In genomic region chr19:50148528-50148927, GRCh38 we compare ENCODE assay signal across 1 cellular context.
TF ChIP-seq lines count a peak whose summit lies in the region.

No MANE protein-coding gene starts in this region.

TF ChIP-seq in H1, 55 proteins besides CTCF, POLR2A, EP300 and RAD21:
- no peak for TF ChIP-seq TCF12 (IDR thresholded peaks at IDR 0.05; ENCODE audit: low read depth, low read length)
- no peak for TF ChIP-seq MAFK (IDR thresholded peaks at IDR 0.05; ENCODE audit: low read depth, low read length)
- no peak for TF ChIP-seq GABPA (IDR thresholded peaks at IDR 0.05; ENCODE audit: borderline replicate concordance, insufficient read depth, low read length)
- TF ChIP-seq KDM1A (IDR thresholded peaks at IDR 0.05; ENCODE audit: borderline replicate concordance, low read length): no peak
- TF ChIP-seq SAP30 (IDR thresholded peaks at IDR 0.05; ENCODE audit: insufficient read depth, insufficient replicate concordance, low read length): no peak
- TF ChIP-seq RFX5 (IDR thresholded peaks at IDR 0.05; ENCODE audit: borderline replicate concordance, low read depth, low read length): no peak
- no peak for TF ChIP-seq NANOG (IDR thresholded peaks at IDR 0.05; ENCODE audit: insufficient read depth, low read depth, low read length, poor library complexity, severe bottlenecking)
- no peak for TF ChIP-seq SIN3A (conservative IDR thresholded peaks at IDR 0.05 in 1 of 2, IDR thresholded peaks at IDR 0.05 in 1 of 2; ENCODE audit: low read depth in 1 of 2, low read length in 2 of 2)
- TF ChIP-seq POU5F1 (IDR thresholded peaks at IDR 0.05; ENCODE audit: low read depth, low read length): no peak
- TF ChIP-seq POLR2AphosphoS5 (IDR thresholded peaks at IDR 0.05; ENCODE audit: low read depth, low read length): no peak
- TF ChIP-seq, protein P1, sequence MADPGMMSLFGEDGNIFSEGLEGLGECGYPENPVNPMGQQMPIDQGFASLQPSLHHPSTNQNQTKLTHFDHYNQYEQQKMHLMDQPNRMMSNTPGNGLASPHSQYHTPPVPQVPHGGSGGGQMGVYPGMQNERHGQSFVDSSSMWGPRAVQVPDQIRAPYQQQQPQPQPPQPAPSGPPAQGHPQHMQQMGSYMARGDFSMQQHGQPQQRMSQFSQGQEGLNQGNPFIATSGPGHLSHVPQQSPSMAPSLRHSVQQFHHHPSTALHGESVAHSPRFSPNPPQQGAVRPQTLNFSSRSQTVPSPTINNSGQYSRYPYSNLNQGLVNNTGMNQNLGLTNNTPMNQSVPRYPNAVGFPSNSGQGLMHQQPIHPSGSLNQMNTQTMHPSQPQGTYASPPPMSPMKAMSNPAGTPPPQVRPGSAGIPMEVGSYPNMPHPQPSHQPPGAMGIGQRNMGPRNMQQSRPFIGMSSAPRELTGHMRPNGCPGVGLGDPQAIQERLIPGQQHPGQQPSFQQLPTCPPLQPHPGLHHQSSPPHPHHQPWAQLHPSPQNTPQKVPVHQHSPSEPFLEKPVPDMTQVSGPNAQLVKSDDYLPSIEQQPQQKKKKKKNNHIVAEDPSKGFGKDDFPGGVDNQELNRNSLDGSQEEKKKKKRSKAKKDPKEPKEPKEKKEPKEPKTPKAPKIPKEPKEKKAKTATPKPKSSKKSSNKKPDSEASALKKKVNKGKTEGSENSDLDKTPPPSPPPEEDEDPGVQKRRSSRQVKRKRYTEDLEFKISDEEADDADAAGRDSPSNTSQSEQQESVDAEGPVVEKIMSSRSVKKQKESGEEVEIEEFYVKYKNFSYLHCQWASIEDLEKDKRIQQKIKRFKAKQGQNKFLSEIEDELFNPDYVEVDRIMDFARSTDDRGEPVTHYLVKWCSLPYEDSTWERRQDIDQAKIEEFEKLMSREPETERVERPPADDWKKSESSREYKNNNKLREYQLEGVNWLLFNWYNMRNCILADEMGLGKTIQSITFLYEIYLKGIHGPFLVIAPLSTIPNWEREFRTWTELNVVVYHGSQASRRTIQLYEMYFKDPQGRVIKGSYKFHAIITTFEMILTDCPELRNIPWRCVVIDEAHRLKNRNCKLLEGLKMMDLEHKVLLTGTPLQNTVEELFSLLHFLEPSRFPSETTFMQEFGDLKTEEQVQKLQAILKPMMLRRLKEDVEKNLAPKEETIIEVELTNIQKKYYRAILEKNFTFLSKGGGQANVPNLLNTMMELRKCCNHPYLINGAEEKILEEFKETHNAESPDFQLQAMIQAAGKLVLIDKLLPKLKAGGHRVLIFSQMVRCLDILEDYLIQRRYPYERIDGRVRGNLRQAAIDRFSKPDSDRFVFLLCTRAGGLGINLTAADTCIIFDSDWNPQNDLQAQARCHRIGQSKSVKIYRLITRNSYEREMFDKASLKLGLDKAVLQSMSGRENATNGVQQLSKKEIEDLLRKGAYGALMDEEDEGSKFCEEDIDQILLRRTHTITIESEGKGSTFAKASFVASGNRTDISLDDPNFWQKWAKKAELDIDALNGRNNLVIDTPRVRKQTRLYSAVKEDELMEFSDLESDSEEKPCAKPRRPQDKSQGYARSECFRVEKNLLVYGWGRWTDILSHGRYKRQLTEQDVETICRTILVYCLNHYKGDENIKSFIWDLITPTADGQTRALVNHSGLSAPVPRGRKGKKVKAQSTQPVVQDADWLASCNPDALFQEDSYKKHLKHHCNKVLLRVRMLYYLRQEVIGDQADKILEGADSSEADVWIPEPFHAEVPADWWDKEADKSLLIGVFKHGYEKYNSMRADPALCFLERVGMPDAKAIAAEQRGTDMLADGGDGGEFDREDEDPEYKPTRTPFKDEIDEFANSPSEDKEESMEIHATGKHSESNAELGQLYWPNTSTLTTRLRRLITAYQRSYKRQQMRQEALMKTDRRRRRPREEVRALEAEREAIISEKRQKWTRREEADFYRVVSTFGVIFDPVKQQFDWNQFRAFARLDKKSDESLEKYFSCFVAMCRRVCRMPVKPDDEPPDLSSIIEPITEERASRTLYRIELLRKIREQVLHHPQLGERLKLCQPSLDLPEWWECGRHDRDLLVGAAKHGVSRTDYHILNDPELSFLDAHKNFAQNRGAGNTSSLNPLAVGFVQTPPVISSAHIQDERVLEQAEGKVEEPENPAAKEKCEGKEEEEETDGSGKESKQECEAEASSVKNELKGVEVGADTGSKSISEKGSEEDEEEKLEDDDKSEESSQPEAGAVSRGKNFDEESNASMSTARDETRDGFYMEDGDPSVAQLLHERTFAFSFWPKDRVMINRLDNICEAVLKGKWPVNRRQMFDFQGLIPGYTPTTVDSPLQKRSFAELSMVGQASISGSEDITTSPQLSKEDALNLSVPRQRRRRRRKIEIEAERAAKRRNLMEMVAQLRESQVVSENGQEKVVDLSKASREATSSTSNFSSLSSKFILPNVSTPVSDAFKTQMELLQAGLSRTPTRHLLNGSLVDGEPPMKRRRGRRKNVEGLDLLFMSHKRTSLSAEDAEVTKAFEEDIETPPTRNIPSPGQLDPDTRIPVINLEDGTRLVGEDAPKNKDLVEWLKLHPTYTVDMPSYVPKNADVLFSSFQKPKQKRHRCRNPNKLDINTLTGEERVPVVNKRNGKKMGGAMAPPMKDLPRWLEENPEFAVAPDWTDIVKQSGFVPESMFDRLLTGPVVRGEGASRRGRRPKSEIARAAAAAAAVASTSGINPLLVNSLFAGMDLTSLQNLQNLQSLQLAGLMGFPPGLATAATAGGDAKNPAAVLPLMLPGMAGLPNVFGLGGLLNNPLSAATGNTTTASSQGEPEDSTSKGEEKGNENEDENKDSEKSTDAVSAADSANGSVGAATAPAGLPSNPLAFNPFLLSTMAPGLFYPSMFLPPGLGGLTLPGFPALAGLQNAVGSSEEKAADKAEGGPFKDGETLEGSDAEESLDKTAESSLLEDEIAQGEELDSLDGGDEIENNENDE (IDR thresholded peaks at IDR 0.05; ENCODE audit: insufficient replicate concordance, low read length): no peak
- TF ChIP-seq GTF2F1 (IDR thresholded peaks at IDR 0.05; ENCODE audit: borderline replicate concordance, low read depth, low read length): no peak
- no peak for TF ChIP-seq TEAD4 (IDR thresholded peaks at IDR 0.05; ENCODE audit: low read depth, low read length)
- no peak for TF ChIP-seq SIRT6 (IDR thresholded peaks at IDR 0.05; ENCODE audit: low read length)
- TF ChIP-seq CHD2 (IDR thresholded peaks at IDR 0.05; ENCODE audit: low read length): no peak
- TF ChIP-seq YY1 (IDR thresholded peaks at IDR 0.05; ENCODE audit: low read depth, low read length): no peak
- no peak for TF ChIP-seq TAF1 (IDR thresholded peaks at IDR 0.05; ENCODE audit: low read depth, low read length)
